In the genomic region with DNA sequence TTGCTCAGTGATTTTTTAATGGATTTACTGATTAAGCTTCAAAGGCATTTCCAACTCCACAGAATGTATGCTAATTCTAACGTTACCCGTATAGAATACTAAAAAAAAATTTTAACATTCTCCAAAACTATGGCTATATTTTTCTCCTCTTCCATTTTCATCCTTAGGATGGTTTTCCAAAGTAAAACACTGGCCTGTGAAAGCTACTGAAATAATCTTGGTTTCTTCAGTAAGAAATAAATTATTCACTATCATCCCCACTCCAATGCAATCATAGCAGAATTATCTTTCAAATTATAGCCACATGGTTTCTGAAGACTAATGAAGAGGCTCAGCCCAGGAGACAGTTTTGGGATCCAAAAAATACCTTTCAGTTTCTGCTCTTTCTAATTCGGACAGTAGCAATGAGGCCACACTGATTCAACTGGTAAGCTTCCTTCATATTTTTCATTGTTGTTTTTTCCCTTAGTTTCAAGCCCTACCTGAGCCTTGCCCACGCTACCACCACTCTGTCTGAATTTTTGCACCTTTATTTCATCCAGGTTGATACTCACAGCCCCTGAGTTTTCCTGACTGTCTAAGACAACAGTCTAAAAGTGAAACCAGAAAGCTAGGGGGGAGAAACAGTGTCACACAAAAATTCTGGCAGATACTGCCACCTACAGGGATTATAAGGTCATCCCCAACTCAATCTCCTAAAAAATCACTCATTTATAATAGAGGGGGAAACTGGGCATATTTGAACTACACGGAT, we compare ENCODE assay signal across 8 cellular contexts.
DNase-seq lines count a peak whose midpoint lies in the region; ATAC-seq and TF ChIP-seq lines count a peak whose summit lies in the region.

No MANE protein-coding gene starts in this region.

- peaks cover 14% of the 10 kb centered on the region for H3K4me1 Mint-ChIP-seq in nephron
- no peaks in the 10 kb centered on the region for H3K4me1 Mint-ChIP-seq in effector memory CD8-positive, alpha-beta T cell (ENCODE audit: low read depth in 2 of 2)

- H3K36me3 ChIP-seq in esophagus squamous epithelium: no peaks in the 10 kb centered on the region

- peak overlapping the region in 2 of 3 experiments; percentile 55 to 67 for H3K4me3 Mint-ChIP-seq in nephron
- peak overlapping the region in 1 of 2 donors; percentile 11 for H3K4me3 Mint-ChIP-seq in effector memory CD8-positive, alpha-beta T cell

- DNase-seq in NCI-H1417 treated with DMSO at 0.1 percent for 48 hours (lab: John Stamatoyannopoulos, UW): peak; percentile 67
- DNase-seq in SW480 (ENCODE audit: low spot score): peak; percentile 63
- DNase-seq in esophagus squamous epithelium (lab: John Stamatoyannopoulos, UW): no peak
- DNase-seq in effector memory CD8-positive, alpha-beta T cell: no peak

- ATAC-seq in GM18520 (IDR thresholded peaks at IDR 0.05; ENCODE audit: unreplicated experiment) (peak; percentile 88), HG02943 (IDR thresholded peaks at IDR 0.05; ENCODE audit: low read depth, unreplicated experiment) (peak; percentile 100)
- no peak for ATAC-seq in effector memory CD8-positive, alpha-beta T cell (replicated peaks)

- no peaks in the 10 kb centered on the region for H3K27me3 ChIP-seq in esophagus squamous epithelium

- no peaks in the 10 kb centered on the region for H3K27me3 Mint-ChIP-seq in nephron (ENCODE audit: low read depth)
- no peaks in the 10 kb centered on the region for H3K27me3 Mint-ChIP-seq in effector memory CD8-positive, alpha-beta T cell

- TF ChIP-seq CTCF in C4-2B (conservative IDR thresholded peaks at IDR 0.05) (peak; percentile 71), esophagus squamous epithelium (IDR thresholded peaks at IDR 0.05) (peak; percentile 14 to 58 (median 41)), nephron (IDR thresholded peaks at IDR 0.05; ENCODE audit: unreplicated experiment in 3 of 3) (peak; percentile 59 to 72 (median 66))

- WGBS in esophagus squamous epithelium, 2 donors: 20 to 35% methylated on average over 5 of the region's 5 CpGs

- H3K4me3 ChIP-seq in esophagus squamous epithelium: peak overlapping the region; percentile 10 to 52 (median 33)

- TF ChIP-seq POLR2A in esophagus squamous epithelium (IDR thresholded peaks at IDR 0.05): no peak

- no peaks in the 10 kb centered on the region for H3K9me3 ChIP-seq in esophagus squamous epithelium

- H3K27ac ChIP-seq in C4-2B (no peak overlapping the region), esophagus squamous epithelium (peak overlapping the region in 1 of 4 donors; percentile 27)

- no peaks in the 10 kb centered on the region for H3K9me3 Mint-ChIP-seq in nephron
- peaks cover 0 to 8% of the 10 kb centered on the region in 2 donors for H3K9me3 Mint-ChIP-seq in effector memory CD8-positive, alpha-beta T cell

- intact Hi-C loops in esophagus squamous epithelium (cut with DNase I): no loop called here

- H3K36me3 Mint-ChIP-seq in nephron (ENCODE audit: low read depth): no peaks in the 10 kb centered on the region
- no peaks in the 10 kb centered on the region for H3K36me3 Mint-ChIP-seq in effector memory CD8-positive, alpha-beta T cell (ENCODE audit: insufficient read depth)

- H3K4me1 ChIP-seq in esophagus squamous epithelium: no peaks in the 10 kb centered on the region

- H3K27ac Mint-ChIP-seq in nephron: peak overlapping the region; percentile 53 to 86 (median 76)
- no peak overlapping the region for H3K27ac Mint-ChIP-seq in effector memory CD8-positive, alpha-beta T cell

Comparison
In these comparisons a context has a peak if more than half of its experiments do, and no peak if none do; other contexts are left out.
1. DNase-seq: peak in NCI-H1417 treated with DMSO at 0.1 percent for 48 hours (single experiment) and SW480 (single experiment); none in esophagus squamous epithelium (single experiment) and effector memory CD8-positive, alpha-beta T cell (0 of 3).
2. H3K27ac Mint-ChIP-seq: peak in nephron (3 of 3); none in effector memory CD8-positive, alpha-beta T cell (0 of 2).
3. Peak in every context shown above with its lines, with median percentiles within 50 percentile points of each other: CTCF ChIP-seq.